8 cellular contexts compared by ENCODE assay signal in the genomic region with DNA sequence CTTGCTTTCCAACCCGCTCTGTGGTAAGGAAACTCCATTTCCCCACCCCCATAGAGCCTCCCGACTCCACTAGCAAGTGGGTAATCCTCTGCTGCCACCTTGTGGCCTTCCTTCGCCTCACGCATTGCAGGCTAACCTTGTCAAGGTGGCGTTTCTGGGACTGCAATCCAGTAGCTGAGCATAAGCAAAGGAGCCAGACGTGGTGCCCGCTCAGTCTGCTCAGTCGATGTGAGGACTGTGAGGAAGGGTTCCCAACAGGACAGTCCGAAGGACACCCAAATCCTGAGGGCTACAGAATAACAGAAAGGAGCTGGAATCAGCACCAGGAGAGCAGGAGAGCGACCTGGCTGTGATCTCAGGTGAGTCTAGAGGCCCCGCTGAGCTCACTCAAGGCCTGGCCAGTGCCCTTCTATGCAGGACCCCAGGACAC.
DNase-seq lines count a peak whose midpoint lies in the region; ATAC-seq, FAIRE-seq and TF ChIP-seq lines count a peak whose summit lies in the region.

No MANE protein-coding gene starts in this region.

- DNase-seq in KG1 (lab: John Stamatoyannopoulos, UW) = peak; percentile 49
- peak; percentile 72 for DNase-seq in RWPE2 (ENCODE audit: low spot score)
- peak; percentile 47 for DNase-seq in activated T-helper 9 cell treated with anti-CD3 and anti-CD28 coated beads, Interleukin-2, amount 50 U/mL, for 16 hours (ENCODE audit: low read depth)
- peak; percentile 50 for DNase-seq in germinal center (ENCODE audit: low spot score)
- DNase-seq in posterior cingulate gyrus = peak; percentile 75 to 97 (median 88)
- peak; percentile 76 for DNase-seq in urothelium cell line (ENCODE audit: low spot score)

- H3K4me1 ChIP-seq in RWPE2 (ENCODE audit: insufficient read depth, poor library complexity, severe bottlenecking) = no peaks in the 10 kb centered on the region

- peak; percentile 99 for ATAC-seq in GM21786 (IDR thresholded peaks at IDR 0.05; ENCODE audit: unreplicated experiment)
- ATAC-seq in RWPE2 (ENCODE audit: low read depth) = peak; percentile 92

- no peaks in the 10 kb centered on the region for H3K27me3 ChIP-seq in RWPE2 (ENCODE audit: insufficient read depth, poor library complexity, severe bottlenecking)

- peak; percentile 37 for FAIRE-seq in G401.6 (lab: Jason Lieb, UNC)
- peak; percentile 56 for FAIRE-seq in urothelium cell line (lab: Jason Lieb, UNC)

- intact Hi-C loops in posterior cingulate gyrus (cut with DNase I) = no loop called here

- H3K36me3 ChIP-seq in RWPE2 (ENCODE audit: low read depth) = no peaks in the 10 kb centered on the region

- peak; percentile 91 for TF ChIP-seq CTCF in RWPE2 (IDR thresholded peaks at IDR 0.05; ENCODE audit: poor library complexity, severe bottlenecking)

- no peak overlapping the region for H3K27ac ChIP-seq in RWPE2 (ENCODE audit: poor library complexity, severe bottlenecking)

- H3K9me3 ChIP-seq in RWPE2 (ENCODE audit: severe bottlenecking) = no peaks in the 10 kb centered on the region

- no peak overlapping the region for H3K4me3 ChIP-seq in RWPE2 (ENCODE audit: severe bottlenecking)
